ENCODE assay signal across 8 cellular contexts in genomic region chr3:140011611-140012277, GRCh38.
"Had no signal": no experiment of that assay in that cellular context is flagged by ENCODE, and none has a peak within 500 bp of the region (broad histone marks: within the 10 kb centered on the region; RNA-seq: fewer than 3 reads in every experiment).

No MANE protein-coding gene starts in this region.

- H3K9me3 ChIP-seq: HAP-1 had no signal

- H3K4me1 ChIP-seq: HAP-1 had no signal

- ATAC-seq: GM23338, HCT116, HepG2 had no signal

- H3K36me3 ChIP-seq: HAP-1 had no signal

- H3K4me3 ChIP-seq: GM23338, HAP-1 had no signal

- H3K27ac ChIP-seq: HL-60 had no signal

- DNase-seq: H7, HFFc6, KBM-7 had no signal
